ENCODE assay signal across 19 cellular contexts in genomic region chr5:12385095-12385494, GRCh38.
DNase-seq lines count a peak whose midpoint lies in the region; ATAC-seq, FAIRE-seq and TF ChIP-seq lines count a peak whose summit lies in the region.
"Had no signal": no experiment of that assay in that cellular context is flagged by ENCODE, and none has a peak within 500 bp of the region (broad histone marks: within the 10 kb centered on the region; RNA-seq: fewer than 3 reads in every experiment).

No MANE protein-coding gene starts in this region.

- H3K27me3 Mint-ChIP-seq in stimulated activated memory B cell treated with anti-CD40 and anti-IgM and Interleukin-4, amounts not matched to agents 10 μg/mL and 1 μg/mL and 100 μg/mL, for 72 hours = no peaks in the 10 kb centered on the region
- H3K27me3 Mint-ChIP-seq: CD4-positive, alpha-beta memory T cell had no signal

- H3K36me3 ChIP-seq in kidney (ENCODE audit: control insufficient read depth in 1 of 2, insufficient read depth in 2 of 2, low read length in 2 of 2) = no peaks in the 10 kb centered on the region
- H3K36me3 ChIP-seq in esophagus squamous epithelium = no peaks in the 10 kb centered on the region

- no peak overlapping the region for H3K27ac Mint-ChIP-seq in stimulated activated memory B cell treated with anti-CD40 and anti-IgM and Interleukin-4, amounts not matched to agents 10 μg/mL and 1 μg/mL and 100 μg/mL, for 72 hours
- H3K27ac Mint-ChIP-seq: CD4-positive, alpha-beta memory T cell; GM23338 had no signal

- no peak for FAIRE-seq in kidney (lab: Jason Lieb, UNC)
- FAIRE-seq: A549, G401.6, GM12878, GM19239 had no signal

- H3K4me3 Mint-ChIP-seq in stimulated activated memory B cell treated with anti-CD40 and anti-IgM and Interleukin-4, amounts not matched to agents 10 μg/mL and 1 μg/mL and 100 μg/mL, for 72 hours = no peak overlapping the region
- H3K4me3 Mint-ChIP-seq: CD4-positive, alpha-beta memory T cell; GM23338; H9 had no signal

- ATAC-seq in stimulated activated memory B cell treated with anti-CD40 and anti-IgM and Interleukin-4, amounts not matched to agents 10 μg/mL and 1 μg/mL and 100 μg/mL, for 72 hours = peak; percentile 41
- ATAC-seq: A549, GM12878, GM23338, HCT116 had no signal

- in situ Hi-C loops in ACHN (cut with HindIII; ENCODE audit: low pct_ligation_motif_present, low pct_unique_long_range_greater_than_20kb, low sequenced_read_pairs) = no loop called here

- TF ChIP-seq CTCF in kidney (IDR thresholded peaks at IDR 0.05; ENCODE audit: borderline replicate concordance, extremely low read depth, insufficient read depth) (no peak), esophagus squamous epithelium (IDR thresholded peaks at IDR 0.05) (no peak)

- DNase-seq in HT1080 (ENCODE audit: low read depth) (peak; percentile 36), M059J (ENCODE audit: low read depth) (peak; percentile 4), kidney (peak; percentile 29), ACHN (no peak), GDM1 (lab: John Stamatoyannopoulos, UW) (no peak), esophagus squamous epithelium (lab: John Stamatoyannopoulos, UW) (no peak)
- DNase-seq: 8988T; Caco-2; CD4-positive, alpha-beta memory T cell; DMS153; DND-41; H9 had no signal

- no peaks in the 10 kb centered on the region for H3K9me3 Mint-ChIP-seq in stimulated activated memory B cell treated with anti-CD40 and anti-IgM and Interleukin-4, amounts not matched to agents 10 μg/mL and 1 μg/mL and 100 μg/mL, for 72 hours

- no peaks in the 10 kb centered on the region for H3K4me1 Mint-ChIP-seq in stimulated activated memory B cell treated with anti-CD40 and anti-IgM and Interleukin-4, amounts not matched to agents 10 μg/mL and 1 μg/mL and 100 μg/mL, for 72 hours
- H3K4me1 Mint-ChIP-seq: CD4-positive, alpha-beta memory T cell; GM23338; H9 had no signal

- H3K36me3 Mint-ChIP-seq in stimulated activated memory B cell treated with anti-CD40 and anti-IgM and Interleukin-4, amounts not matched to agents 10 μg/mL and 1 μg/mL and 100 μg/mL, for 72 hours = no peaks in the 10 kb centered on the region
- H3K36me3 Mint-ChIP-seq: CD4-positive, alpha-beta memory T cell had no signal

- H3K9me3 ChIP-seq in kidney (ENCODE audit: control insufficient read depth in 1 of 2, low read length in 2 of 2) (peaks cover 0 to 3% of the 10 kb centered on the region in 2 donors), esophagus squamous epithelium (no peaks in the 10 kb centered on the region)
- H3K9me3 ChIP-seq: A549, Caco-2 had no signal

- H3K9ac ChIP-seq in kidney (ENCODE audit: low read length in 2 of 2) = no peak overlapping the region

- no peak for TF ChIP-seq POLR2A in esophagus squamous epithelium (IDR thresholded peaks at IDR 0.05)

- WGBS in esophagus squamous epithelium, 2 donors = 80% methylated on average over 1 of the region's 1 CpG; no CpG with 5 or more reads in 1 of the 2 donors

- H3K4me3 ChIP-seq in kidney (ENCODE audit: low read length in 2 of 2) (no peak overlapping the region), esophagus squamous epithelium (no peak overlapping the region)
- H3K4me3 ChIP-seq: A549, GM12878, GM23338 had no signal

- H3K4me1 ChIP-seq in kidney (ENCODE audit: control insufficient read depth in 1 of 2, insufficient read depth in 1 of 2, low read depth in 1 of 2, low read length in 2 of 2) = no peaks in the 10 kb centered on the region
- H3K4me1 ChIP-seq in esophagus squamous epithelium = no peaks in the 10 kb centered on the region
- H3K4me1 ChIP-seq: A549, Caco-2 had no signal

- intact Hi-C loops in kidney (cut with DNase I) (no loop called here), esophagus squamous epithelium (cut with DNase I) (no loop called here)

- no peak overlapping the region for H3K27ac ChIP-seq in kidney (ENCODE audit: low read depth in 2 of 2, low read length in 2 of 2)
- H3K27ac ChIP-seq in esophagus squamous epithelium = no peak overlapping the region
- H3K27ac ChIP-seq: A549 had no signal

- H3K27me3 ChIP-seq in esophagus squamous epithelium = no peaks in the 10 kb centered on the region

Comparison
In these comparisons a context has a peak if more than half of its experiments do, and no peak if none do; other contexts are left out.
1. DNase-seq: peak in HT1080 (single experiment), M059J (single experiment) and kidney (single experiment); none in ACHN (single experiment), GDM1 (single experiment) and esophagus squamous epithelium (single experiment).